2 cellular contexts compared by ENCODE assay signal in the genomic region with DNA sequence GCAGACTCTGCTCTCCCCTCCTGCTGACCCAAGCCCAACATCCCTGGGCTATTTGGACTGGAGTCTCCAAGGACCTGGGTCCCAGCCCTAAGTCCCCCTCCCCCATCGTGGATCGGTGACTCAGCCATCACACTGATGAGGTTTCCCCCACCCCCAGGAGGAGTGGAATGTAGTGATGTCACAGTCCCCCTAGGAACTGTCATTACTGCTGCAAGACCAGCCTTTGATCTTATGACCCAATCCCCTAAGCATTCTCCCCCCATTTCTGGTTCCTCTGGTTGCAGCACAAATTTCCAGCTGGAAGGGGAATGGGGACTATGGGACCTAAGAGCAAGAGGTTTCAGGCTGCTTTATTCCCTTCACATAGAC.
TF ChIP-seq lines count a peak whose summit lies in the region.

No MANE protein-coding gene starts in this region.

TF ChIP-seq in A549, 52 proteins besides CTCF, POLR2A, EP300 and RAD21 (continued from another document):
- no peak for TF ChIP-seq ATOH8 (CRISPR knock-in tag; IDR thresholded peaks at IDR 0.05; ENCODE audit: low read depth)
- TF ChIP-seq FOSL2 (IDR thresholded peaks at IDR 0.05), result peak; percentile 60
- TF ChIP-seq FOSL2 (CRISPR knock-in tag; IDR thresholded peaks at IDR 0.05), result no peak
- peak; percentile 72; the same call in 1 of the 2 replicates for TF ChIP-seq JUNB (IDR thresholded peaks at IDR 0.05)
- TF ChIP-seq FOSB (CRISPR knock-in tag; IDR thresholded peaks at IDR 0.05), result no peak
- TF ChIP-seq CHD2 (IDR thresholded peaks at IDR 0.05; ENCODE audit: low read length, partially characterized antibody), result no peak
- TF ChIP-seq POLR2AphosphoS2 (conservative IDR thresholded peaks at IDR 0.05; ENCODE audit: low read length), result no peak
- no peak for TF ChIP-seq RARB (CRISPR knock-in tag; IDR thresholded peaks at IDR 0.05)
- TF ChIP-seq PHF8 (IDR thresholded peaks at IDR 0.05; ENCODE audit: borderline replicate concordance, low read depth), result no peak
- no peak for TF ChIP-seq NPAS2 (CRISPR knock-in tag; IDR thresholded peaks at IDR 0.05; ENCODE audit: borderline replicate concordance)
- TF ChIP-seq, protein P1, sequence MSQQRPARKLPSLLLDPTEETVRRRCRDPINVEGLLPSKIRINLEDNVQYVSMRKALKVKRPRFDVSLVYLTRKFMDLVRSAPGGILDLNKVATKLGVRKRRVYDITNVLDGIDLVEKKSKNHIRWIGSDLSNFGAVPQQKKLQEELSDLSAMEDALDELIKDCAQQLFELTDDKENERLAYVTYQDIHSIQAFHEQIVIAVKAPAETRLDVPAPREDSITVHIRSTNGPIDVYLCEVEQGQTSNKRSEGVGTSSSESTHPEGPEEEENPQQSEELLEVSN (IDR thresholded peaks at IDR 0.05; ENCODE audit: borderline replicate concordance, low read depth), result no peak
- no peak for TF ChIP-seq NR3C1 (IDR thresholded peaks at IDR 0.05)
- TF ChIP-seq JUN (IDR thresholded peaks at IDR 0.05), result peak in 1 of 2 experiments; percentile 51; a peak in 1 of 5 replicates
- TF ChIP-seq BHLHE40 (IDR thresholded peaks at IDR 0.05; ENCODE audit: low read depth, low read length), result no peak

TF ChIP-seq in GM23338, 12 proteins besides CTCF, POLR2A, EP300 and RAD21 (continued from another document):
- TF ChIP-seq, protein P2, sequence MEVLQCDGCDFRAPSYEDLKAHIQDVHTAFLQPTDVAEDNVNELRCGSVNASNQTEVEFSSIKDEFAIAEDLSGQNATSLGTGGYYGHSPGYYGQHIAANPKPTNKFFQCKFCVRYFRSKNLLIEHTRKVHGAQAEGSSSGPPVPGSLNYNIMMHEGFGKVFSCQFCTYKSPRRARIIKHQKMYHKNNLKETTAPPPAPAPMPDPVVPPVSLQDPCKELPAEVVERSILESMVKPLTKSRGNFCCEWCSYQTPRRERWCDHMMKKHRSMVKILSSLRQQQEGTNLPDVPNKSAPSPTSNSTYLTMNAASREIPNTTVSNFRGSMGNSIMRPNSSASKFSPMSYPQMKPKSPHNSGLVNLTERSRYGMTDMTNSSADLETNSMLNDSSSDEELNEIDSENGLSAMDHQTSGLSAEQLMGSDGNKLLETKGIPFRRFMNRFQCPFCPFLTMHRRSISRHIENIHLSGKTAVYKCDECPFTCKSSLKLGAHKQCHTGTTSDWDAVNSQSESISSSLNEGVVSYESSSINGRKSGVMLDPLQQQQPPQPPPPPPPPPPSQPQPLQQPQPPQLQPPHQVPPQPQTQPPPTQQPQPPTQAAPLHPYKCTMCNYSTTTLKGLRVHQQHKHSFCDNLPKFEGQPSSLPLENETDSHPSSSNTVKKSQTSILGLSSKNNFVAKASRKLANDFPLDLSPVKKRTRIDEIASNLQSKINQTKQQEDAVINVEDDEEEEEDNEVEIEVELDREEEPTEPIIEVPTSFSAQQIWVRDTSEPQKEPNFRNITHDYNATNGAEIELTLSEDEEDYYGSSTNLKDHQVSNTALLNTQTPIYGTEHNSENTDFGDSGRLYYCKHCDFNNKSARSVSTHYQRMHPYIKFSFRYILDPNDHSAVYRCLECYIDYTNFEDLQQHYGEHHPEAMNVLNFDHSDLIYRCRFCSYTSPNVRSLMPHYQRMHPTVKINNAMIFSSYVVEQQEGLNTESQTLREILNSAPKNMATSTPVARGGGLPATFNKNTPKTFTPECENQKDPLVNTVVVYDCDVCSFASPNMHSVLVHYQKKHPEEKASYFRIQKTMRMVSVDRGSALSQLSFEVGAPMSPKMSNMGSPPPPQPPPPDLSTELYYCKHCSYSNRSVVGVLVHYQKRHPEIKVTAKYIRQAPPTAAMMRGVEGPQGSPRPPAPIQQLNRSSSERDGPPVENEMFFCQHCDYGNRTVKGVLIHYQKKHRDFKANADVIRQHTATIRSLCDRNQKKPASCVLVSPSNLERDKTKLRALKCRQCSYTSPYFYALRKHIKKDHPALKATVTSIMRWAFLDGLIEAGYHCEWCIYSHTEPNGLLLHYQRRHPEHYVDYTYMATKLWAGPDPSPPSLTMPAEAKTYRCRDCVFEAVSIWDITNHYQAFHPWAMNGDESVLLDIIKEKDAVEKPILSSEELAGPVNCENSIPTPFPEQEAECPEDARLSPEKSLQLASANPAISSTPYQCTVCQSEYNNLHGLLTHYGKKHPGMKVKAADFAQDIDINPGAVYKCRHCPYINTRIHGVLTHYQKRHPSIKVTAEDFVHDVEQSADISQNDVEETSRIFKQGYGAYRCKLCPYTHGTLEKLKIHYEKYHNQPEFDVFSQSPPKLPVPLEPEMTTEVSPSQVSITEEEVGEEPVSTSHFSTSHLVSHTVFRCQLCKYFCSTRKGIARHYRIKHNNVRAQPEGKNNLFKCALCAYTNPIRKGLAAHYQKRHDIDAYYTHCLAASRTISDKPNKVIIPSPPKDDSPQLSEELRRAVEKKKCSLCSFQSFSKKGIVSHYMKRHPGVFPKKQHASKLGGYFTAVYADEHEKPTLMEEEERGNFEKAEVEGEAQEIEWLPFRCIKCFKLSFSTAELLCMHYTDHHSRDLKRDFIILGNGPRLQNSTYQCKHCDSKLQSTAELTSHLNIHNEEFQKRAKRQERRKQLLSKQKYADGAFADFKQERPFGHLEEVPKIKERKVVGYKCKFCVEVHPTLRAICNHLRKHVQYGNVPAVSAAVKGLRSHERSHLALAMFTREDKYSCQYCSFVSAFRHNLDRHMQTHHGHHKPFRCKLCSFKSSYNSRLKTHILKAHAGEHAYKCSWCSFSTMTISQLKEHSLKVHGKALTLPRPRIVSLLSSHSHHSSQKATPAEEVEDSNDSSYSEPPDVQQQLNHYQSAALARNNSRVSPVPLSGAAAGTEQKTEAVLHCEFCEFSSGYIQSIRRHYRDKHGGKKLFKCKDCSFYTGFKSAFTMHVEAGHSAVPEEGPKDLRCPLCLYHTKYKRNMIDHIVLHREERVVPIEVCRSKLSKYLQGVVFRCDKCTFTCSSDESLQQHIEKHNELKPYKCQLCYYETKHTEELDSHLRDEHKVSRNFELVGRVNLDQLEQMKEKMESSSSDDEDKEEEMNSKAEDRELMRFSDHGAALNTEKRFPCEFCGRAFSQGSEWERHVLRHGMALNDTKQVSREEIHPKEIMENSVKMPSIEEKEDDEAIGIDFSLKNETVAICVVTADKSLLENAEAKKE (CRISPR knock-in tag; IDR thresholded peaks at IDR 0.05), result no peak
- no peak for TF ChIP-seq ZNF331 (CRISPR knock-in tag; IDR thresholded peaks at IDR 0.05; ENCODE audit: low read depth)
- TF ChIP-seq EZH2phosphoT487 (IDR thresholded peaks at IDR 0.05; ENCODE audit: unreplicated experiment), result no peak
- TF ChIP-seq POLR2AphosphoS5 (IDR thresholded peaks at IDR 0.05; ENCODE audit: low read depth), result no peak
- no peak for TF ChIP-seq EZH2 (IDR thresholded peaks at IDR 0.05; ENCODE audit: low read depth, unreplicated experiment)
- TF ChIP-seq NANOG (IDR thresholded peaks at IDR 0.05; ENCODE audit: borderline replicate concordance), result no peak
- TF ChIP-seq, protein P3, sequence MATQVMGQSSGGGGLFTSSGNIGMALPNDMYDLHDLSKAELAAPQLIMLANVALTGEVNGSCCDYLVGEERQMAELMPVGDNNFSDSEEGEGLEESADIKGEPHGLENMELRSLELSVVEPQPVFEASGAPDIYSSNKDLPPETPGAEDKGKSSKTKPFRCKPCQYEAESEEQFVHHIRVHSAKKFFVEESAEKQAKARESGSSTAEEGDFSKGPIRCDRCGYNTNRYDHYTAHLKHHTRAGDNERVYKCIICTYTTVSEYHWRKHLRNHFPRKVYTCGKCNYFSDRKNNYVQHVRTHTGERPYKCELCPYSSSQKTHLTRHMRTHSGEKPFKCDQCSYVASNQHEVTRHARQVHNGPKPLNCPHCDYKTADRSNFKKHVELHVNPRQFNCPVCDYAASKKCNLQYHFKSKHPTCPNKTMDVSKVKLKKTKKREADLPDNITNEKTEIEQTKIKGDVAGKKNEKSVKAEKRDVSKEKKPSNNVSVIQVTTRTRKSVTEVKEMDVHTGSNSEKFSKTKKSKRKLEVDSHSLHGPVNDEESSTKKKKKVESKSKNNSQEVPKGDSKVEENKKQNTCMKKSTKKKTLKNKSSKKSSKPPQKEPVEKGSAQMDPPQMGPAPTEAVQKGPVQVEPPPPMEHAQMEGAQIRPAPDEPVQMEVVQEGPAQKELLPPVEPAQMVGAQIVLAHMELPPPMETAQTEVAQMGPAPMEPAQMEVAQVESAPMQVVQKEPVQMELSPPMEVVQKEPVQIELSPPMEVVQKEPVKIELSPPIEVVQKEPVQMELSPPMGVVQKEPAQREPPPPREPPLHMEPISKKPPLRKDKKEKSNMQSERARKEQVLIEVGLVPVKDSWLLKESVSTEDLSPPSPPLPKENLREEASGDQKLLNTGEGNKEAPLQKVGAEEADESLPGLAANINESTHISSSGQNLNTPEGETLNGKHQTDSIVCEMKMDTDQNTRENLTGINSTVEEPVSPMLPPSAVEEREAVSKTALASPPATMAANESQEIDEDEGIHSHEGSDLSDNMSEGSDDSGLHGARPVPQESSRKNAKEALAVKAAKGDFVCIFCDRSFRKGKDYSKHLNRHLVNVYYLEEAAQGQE (IDR thresholded peaks at IDR 0.05; ENCODE audit: unreplicated experiment), result no peak
